ENCODE assay signal across 21 cellular contexts in genomic region chr7:132275384-132275783, GRCh38.
DNase-seq lines count a peak whose midpoint lies in the region; ATAC-seq and TF ChIP-seq lines count a peak whose summit lies in the region.
"Had no signal": no experiment of that assay in that cellular context is flagged by ENCODE, and none has a peak within 500 bp of the region (broad histone marks: within the 10 kb centered on the region; RNA-seq: fewer than 3 reads in every experiment).

No MANE protein-coding gene starts in this region.

- no peaks in the 10 kb centered on the region for H3F3A ChIP-seq in PC-3 (ENCODE audit: low read length, unreplicated experiment)

- H3K9me2 ChIP-seq in PC-3 (replicated peaks; ENCODE audit: low read length) = no peaks in the 10 kb centered on the region

- H3K36me3 ChIP-seq in PC-3 (ENCODE audit: low read depth, low read length) (no peaks in the 10 kb centered on the region), uterus (no peaks in the 10 kb centered on the region)
- H3K36me3 ChIP-seq: Peyer's patch, SJSA1, WERI-Rb-1 had no signal

- ATAC-seq in PC-3 = peak; percentile 49; the same call in 1 of the 2 replicates
- ATAC-seq: HCT116; stimulated activated effector memory CD8-positive, alpha-beta T cell treated with anti-CD3 and anti-CD28 coated beads, Interleukin-12 subunit alpha, Interleukin-12 subunit beta, amount 100 ng/mL, for 72 hours had no signal

- TF ChIP-seq CTCF in PC-3 (conservative IDR thresholded peaks at IDR 0.05; ENCODE audit: low read depth, low read length) (no peak), uterus (IDR thresholded peaks at IDR 0.05) (no peak)

- H3K4me1 ChIP-seq in PC-3 (ENCODE audit: insufficient read depth, low read length) = no peaks in the 10 kb centered on the region; the same call in 1 of the 2 replicates
- no peaks in the 10 kb centered on the region for H3K4me1 ChIP-seq in uterus
- H3K4me1 ChIP-seq: SJSA1 had no signal

- POLR2A ChIA-PET in PC-3 (lab: Charles Lee; ENCODE audit: unreplicated experiment) = no interaction called here

- no peak for TF ChIP-seq POLR2A in uterus (IDR thresholded peaks at IDR 0.05)

- no peak overlapping the region for H3K4me3 ChIP-seq in PC-3 (ENCODE audit: low read length)
- no peak overlapping the region for H3K4me3 ChIP-seq in uterus
- H3K4me3 ChIP-seq: mucosa of descending colon, Peyer's patch, SJSA1, thoracic aorta had no signal

- H2AFZ ChIP-seq in PC-3 (ENCODE audit: low read length) = no peak overlapping the region

- DNase-seq in DMS 273 treated with DMSO at 0.1 percent for 48 hours (lab: John Stamatoyannopoulos, UW) = peak; percentile 51
- DNase-seq in NCI-H1105 (lab: John Stamatoyannopoulos, UW) = peak; percentile 76
- peak; percentile 69 for DNase-seq in NCI-H2171 (lab: John Stamatoyannopoulos, UW)
- DNase-seq in PC-3 = peak; percentile 5
- DNase-seq in activated CD8-positive, alpha-beta memory T cell treated with anti-CD3 and anti-CD28 coated beads, Interleukin-2, amount 50 U/mL, for 48 hours = no peak
- DNase-seq in uterus = no peak
- no peak for DNase-seq in hepatic stellate cell (ENCODE audit: low spot score)
- DNase-seq: activated CD4-positive, alpha-beta memory T cell treated with anti-CD3 and anti-CD28 coated beads, Interleukin-2, amount 10 ng/mL, durations not matched to agents 7 days and 5 days; activated naive CD4-positive, alpha-beta T cell treated with anti-CD3 and anti-CD28 coated beads, Interleukin-2, amount 10 ng/mL, durations not matched to agents 7 days and 5 days; activated T-cell treated with anti-CD3 and anti-CD28 coated beads, Interleukin-2, amount 50 U/mL, for 1 hour; CD4-positive, CD25-positive, alpha-beta regulatory T cell; dermis blood vessel endothelial cell; EL; Peyer's patch; WERI-Rb-1 had no signal

- H3K27me3 ChIP-seq in PC-3 (ENCODE audit: low read length) = 0 out of 2 replicates have a peak, but pooled peaks cover 6% of the 10 kb centered on the region
- H3K27me3 ChIP-seq in uterus = no peaks in the 10 kb centered on the region
- H3K27me3 ChIP-seq: Peyer's patch, SJSA1 had no signal

- H3K27ac ChIP-seq in PC-3 (ENCODE audit: low read length) (no peak overlapping the region), uterus (no peak overlapping the region)
- H3K27ac ChIP-seq: KMS-11, Peyer's patch, SJSA1, thoracic aorta, WERI-Rb-1 had no signal

- intact Hi-C loops in PC-3 (cut with micrococcal nuclease) = no loop called here
- intact Hi-C loops in uterus (cut with DNase I; ENCODE audit: low total_unique reads) = no loop called here

- no TSS peak for BruUV-seq in PC-3 (replicated peaks; lab: Mats Ljungman, UMichigan)

- H4K20me1 ChIP-seq in PC-3 (ENCODE audit: low read length) = no peaks in the 10 kb centered on the region

- H3K9ac ChIP-seq in PC-3 (ENCODE audit: low read length) = no peak overlapping the region
- H3K9ac ChIP-seq: KMS-11 had no signal

- H3K79me2 ChIP-seq in PC-3 (ENCODE audit: low read length) = no peaks in the 10 kb centered on the region

- H3K9me3 ChIP-seq in PC-3 (ENCODE audit: low read length) (no peaks in the 10 kb centered on the region), uterus (no peaks in the 10 kb centered on the region)
- H3K9me3 ChIP-seq: mucosa of descending colon, Peyer's patch, SJSA1, thoracic aorta had no signal

- no peak overlapping the region for H3K4me2 ChIP-seq in PC-3 (ENCODE audit: low read length)
- H3K4me2 ChIP-seq: KMS-11 had no signal

- CTCF ChIA-PET in PC-3 (lab: Charles Lee) = no interaction called here

Comparison
In these comparisons a context has a peak if more than half of its experiments do, and no peak if none do; other contexts are left out.
1. DNase-seq: peak in DMS 273 treated with DMSO at 0.1 percent for 48 hours (single experiment), NCI-H1105 (single experiment), NCI-H2171 (single experiment) and PC-3 (single experiment); none in activated CD8-positive, alpha-beta memory T cell treated with anti-CD3 and anti-CD28 coated beads, Interleukin-2, amount 50 U/mL, for 48 hours (single experiment), uterus (0 of 2) and hepatic stellate cell (single experiment).